ENCODE assay signal across 1 cellular context in the genomic region with DNA sequence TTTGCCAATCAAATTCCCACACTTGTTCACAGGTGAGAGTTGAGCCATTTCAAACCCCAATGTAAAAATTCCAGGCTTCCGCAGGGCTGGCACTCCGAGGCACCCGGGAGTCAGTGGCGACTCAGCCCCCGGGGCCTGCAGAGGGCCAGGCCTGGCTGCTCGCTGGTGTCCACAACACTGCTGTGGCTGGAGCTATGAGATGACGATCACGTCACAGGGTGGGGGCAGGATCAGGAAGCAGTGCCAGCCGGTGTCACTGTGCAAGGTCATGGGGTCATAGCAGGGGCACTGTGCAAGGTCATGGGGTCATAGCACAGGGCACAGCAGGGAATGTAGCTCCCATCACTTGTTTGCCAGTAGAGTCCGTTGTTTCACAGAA.
TF ChIP-seq lines count a peak whose summit lies in the region.

No MANE protein-coding gene starts in this region.

TF ChIP-seq in HCT116, 20 proteins besides CTCF, POLR2A, EP300 and RAD21:
- TF ChIP-seq POLR2AphosphoS5 (IDR thresholded peaks at IDR 0.05; ENCODE audit: low read depth, low read length), result peak; percentile 31; the same call in 1 of the 2 replicates
- TF ChIP-seq, protein P1, sequence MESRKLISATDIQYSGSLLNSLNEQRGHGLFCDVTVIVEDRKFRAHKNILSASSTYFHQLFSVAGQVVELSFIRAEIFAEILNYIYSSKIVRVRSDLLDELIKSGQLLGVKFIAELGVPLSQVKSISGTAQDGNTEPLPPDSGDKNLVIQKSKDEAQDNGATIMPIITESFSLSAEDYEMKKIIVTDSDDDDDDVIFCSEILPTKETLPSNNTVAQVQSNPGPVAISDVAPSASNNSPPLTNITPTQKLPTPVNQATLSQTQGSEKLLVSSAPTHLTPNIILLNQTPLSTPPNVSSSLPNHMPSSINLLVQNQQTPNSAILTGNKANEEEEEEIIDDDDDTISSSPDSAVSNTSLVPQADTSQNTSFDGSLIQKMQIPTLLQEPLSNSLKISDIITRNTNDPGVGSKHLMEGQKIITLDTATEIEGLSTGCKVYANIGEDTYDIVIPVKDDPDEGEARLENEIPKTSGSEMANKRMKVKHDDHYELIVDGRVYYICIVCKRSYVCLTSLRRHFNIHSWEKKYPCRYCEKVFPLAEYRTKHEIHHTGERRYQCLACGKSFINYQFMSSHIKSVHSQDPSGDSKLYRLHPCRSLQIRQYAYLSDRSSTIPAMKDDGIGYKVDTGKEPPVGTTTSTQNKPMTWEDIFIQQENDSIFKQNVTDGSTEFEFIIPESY (IDR thresholded peaks at IDR 0.05; ENCODE audit: extremely low read depth, insufficient replicate concordance, low read length), result no peak
